9 cellular contexts compared by ENCODE assay signal in genomic region chr7:1457059-1457948, GRCh38. TPM values are rescaled to one million over a fixed set of nuclear protein-coding genes. Genes with fewer than 3 reads are reported as not detected.
DNase-seq lines count a peak whose midpoint lies in the region; ATAC-seq and TF ChIP-seq lines count a peak whose summit lies in the region.
"Had no signal": no experiment of that assay in that cellular context is flagged by ENCODE, and none has a peak within 500 bp of the region (broad histone marks: within the 10 kb centered on the region; RNA-seq: fewer than 3 reads in every experiment).

No MANE protein-coding gene starts in this region.

- no peak overlapping the region for H2AK5ac ChIP-seq in mesendoderm (ENCODE audit: low read length)

- H3K27ac Mint-ChIP-seq in immature natural killer cell: no peak overlapping the region

- no peak overlapping the region for H2BK15ac ChIP-seq in mesendoderm (replicated peaks; ENCODE audit: low read depth)

- no peaks in the 10 kb centered on the region for H3K9me3 Mint-ChIP-seq in immature natural killer cell

- no peak for ATAC-seq in HG02763 (IDR thresholded peaks at IDR 0.05; ENCODE audit: unreplicated experiment)
- ATAC-seq in GM21526 (IDR thresholded peaks at IDR 0.05; ENCODE audit: low FRiP score, unreplicated experiment): no peak

- H3K79me1 ChIP-seq in mesendoderm (ENCODE audit: low read length): no peaks in the 10 kb centered on the region

- H3K4me1 ChIP-seq in adipocyte (ENCODE audit: control insufficient read depth, insufficient read depth, low read length) (peaks cover 44% of the 10 kb centered on the region), suprapubic skin (peaks cover 85% of the 10 kb centered on the region), mesendoderm (ENCODE audit: control insufficient read depth, low read depth, low read length) (no peaks in the 10 kb centered on the region)

- TF ChIP-seq EP300 in suprapubic skin (IDR thresholded peaks at IDR 0.05): no peak

- H2BK120ac ChIP-seq in mesendoderm (ENCODE audit: low read depth, low read length): no peak overlapping the region

- H3K9ac ChIP-seq in adipocyte (ENCODE audit: low read length) (peak overlapping the region; percentile 95), mesendoderm (ENCODE audit: low read length) (no peak overlapping the region)

- DNase-seq in HL-60 (ENCODE audit: low read depth in 1 of 2, low spot score in 1 of 2) (peak in 1 of 2 experiments; percentile 62), adipocyte (ENCODE audit: low read depth) (no peak), immature natural killer cell (no peak), suprapubic skin (ENCODE audit: low spot score in 2 of 2) (no peak), mesendoderm (no peak)
- DNase-seq: activated effector memory CD4-positive, alpha-beta T cell treated with Interleukin-2 at 50 U/mL for 16 hours; T-helper 9 cell had no signal

- TF ChIP-seq POLR2A in suprapubic skin (IDR thresholded peaks at IDR 0.05): no peak

- no peaks in the 10 kb centered on the region for H3K9me3 ChIP-seq in adipocyte (ENCODE audit: control insufficient read depth, low read length)
- no peaks in the 10 kb centered on the region for H3K9me3 ChIP-seq in suprapubic skin

- H3K27ac ChIP-seq in HL-60 (replicated peaks) (peak overlapping the region; percentile 66), suprapubic skin (no peak overlapping the region), mesendoderm (ENCODE audit: low read depth, low read length) (no peak overlapping the region)

- 55% methylated on average over 9 of the region's 18 CpGs for WGBS in suprapubic skin
- no CpG with 5 or more reads among the region's 18 CpGs for WGBS in mesendoderm (ENCODE audit: extremely low coverage, insufficient coverage, low lambda C conversion rate)

- H4K5ac ChIP-seq in mesendoderm (ENCODE audit: low read length): no peak overlapping the region

- H3K36me3 ChIP-seq in adipocyte (ENCODE audit: control insufficient read depth, insufficient read depth, low read length, severe bottlenecking) (no peaks in the 10 kb centered on the region), suprapubic skin (no peaks in the 10 kb centered on the region), mesendoderm (ENCODE audit: control insufficient read depth, insufficient read depth, low read length) (no peaks in the 10 kb centered on the region)

- H3K4me2 ChIP-seq in mesendoderm (ENCODE audit: low read length): no peak overlapping the region

- no peak overlapping the region for H3K18ac ChIP-seq in mesendoderm (ENCODE audit: low read length)

- H3K4me1 Mint-ChIP-seq in immature natural killer cell: peaks cover 0 to 13% of the 10 kb centered on the region in 2 donors

- H2BK5ac ChIP-seq in mesendoderm (ENCODE audit: low read length): no peak overlapping the region

- H3K27me3 ChIP-seq in HL-60 (ENCODE audit: insufficient read depth, poor library complexity, severe bottlenecking): no peaks in the 10 kb centered on the region
- H3K27me3 ChIP-seq in adipocyte (replicated peaks; ENCODE audit: control insufficient read depth, insufficient read depth, low read length): no peaks in the 10 kb centered on the region
- H3K27me3 ChIP-seq in suprapubic skin: no peaks in the 10 kb centered on the region
- no peaks in the 10 kb centered on the region for H3K27me3 ChIP-seq in mesendoderm (ENCODE audit: insufficient read depth, low read length, poor library complexity)

- H3K4me3 ChIP-seq in HL-60 (replicated peaks; ENCODE audit: insufficient read depth, low read length) (peak overlapping the region; percentile 90), adipocyte (ENCODE audit: low read length) (peak overlapping the region; percentile 89), suprapubic skin (peak overlapping the region; percentile 91), mesendoderm (ENCODE audit: low read length) (no peak overlapping the region)

- H3K23ac ChIP-seq in mesendoderm (ENCODE audit: low read length): no peak overlapping the region

- TF ChIP-seq CTCF in HL-60 (IDR thresholded peaks at IDR 0.05; ENCODE audit: insufficient read depth, low read length) (no peak), suprapubic skin (IDR thresholded peaks at IDR 0.05) (no peak)

- H3K79me2 ChIP-seq in mesendoderm (ENCODE audit: control insufficient read depth, insufficient read depth, low read length): no peaks in the 10 kb centered on the region

- H3K36me3 Mint-ChIP-seq in immature natural killer cell: no peaks in the 10 kb centered on the region

- H3K4me3 Mint-ChIP-seq in immature natural killer cell: peak overlapping the region in 4 of 5 donors; percentile 13 to 43 (median 26)

- H3K4ac ChIP-seq in mesendoderm (ENCODE audit: low read depth, low read length): no peak overlapping the region

- H3K56ac ChIP-seq in mesendoderm (ENCODE audit: low read length): no peak overlapping the region

- peaks cover 0 to 3% (median 0%) of the 10 kb centered on the region in 3 donors for H3K27me3 Mint-ChIP-seq in immature natural killer cell (ENCODE audit: low read depth in 3 of 3)

- H4K8ac ChIP-seq in mesendoderm (ENCODE audit: low read depth, low read length): no peak overlapping the region

RNA-seq across cellular contexts. Expression of gene MICALL2, which starts 2.0 kb away (rescaled TPM):
- under 1 TPM in 2 of 3 donors, not detected in 1; 0.10 to 0.50 TPM for polyA plus RNA-seq in immature natural killer cell
- total RNA-seq in suprapubic skin: 10 to 100 TPM; 15.7 to 23.5 (median 16.9) TPM
- polyA plus RNA-seq in mesendoderm (2013, experiment 1 of 2): 4.0 TPM
- 3.6 TPM for polyA plus RNA-seq in mesendoderm (2013, experiment 2 of 2)

RNA-seq across cellular contexts. Expression of gene INTS1, which starts 46.9 kb away (rescaled TPM):
- polyA plus RNA-seq in immature natural killer cell: 10 to 100 TPM in 2 of 3 donors, 1 to 10 TPM in 1; 5.2 to 33.6 (median 11.0) TPM
- total RNA-seq in suprapubic skin: 10 to 100 TPM; 45.7 to 96.5 (median 75.8) TPM
- polyA plus RNA-seq in mesendoderm (2013, experiment 1 of 2): 31.6 TPM
- 33.7 TPM for polyA plus RNA-seq in mesendoderm (2013, experiment 2 of 2)
